ENCODE assay signal across 8 cellular contexts in genomic region chrX:110146521-110146920, GRCh38.
DNase-seq lines count a peak whose midpoint lies in the region; ATAC-seq and TF ChIP-seq lines count a peak whose summit lies in the region.

No MANE protein-coding gene starts in this region.

- CTCF ChIA-PET in activated CD4-positive, alpha-beta T cell treated with anti-CD3 and anti-CD28 coated beads for 36 hours (lab: Charles Lee) = interaction anchor here (0.6 to 5.1 kb wide), 37 partner anchors 9 to 989 kb away, joined by 3 to 75 read pairs (median 3); no protein-coding TSS in a partner anchor

- no peaks in the 10 kb centered on the region for H4K20me1 ChIP-seq in GM23338 (replicated peaks; ENCODE audit: insufficient read depth)

- DNase-seq in activated CD4-positive, alpha-beta T cell treated with anti-CD3 and anti-CD28 coated beads for 36 hours = peak; percentile 38
- DNase-seq in activated CD4-positive, alpha-beta T cell treated with anti-CD3 and anti-CD28 coated beads, Interleukin-2, amount 50 U/mL, for 1 hour = no peak
- DNase-seq in GM23338 (ENCODE audit: low spot score) (peak; percentile 65), NCI-H2081 (lab: John Stamatoyannopoulos, UW) (peak; percentile 36 to 52), activated T-cell treated with anti-CD3 and anti-CD28 coated beads for 24 hours (ENCODE audit: low read depth) (peak; percentile 3), prostate gland (ENCODE audit: low spot score) (peak; percentile 8), HPDE6-E6E7 (ENCODE audit: extremely low spot score) (no peak)

- H3K4me3 Mint-ChIP-seq in activated CD4-positive, alpha-beta T cell treated with anti-CD3 and anti-CD28 coated beads for 36 hours = no peak overlapping the region
- no peak overlapping the region for H3K4me3 Mint-ChIP-seq in GM23338

- no peaks in the 10 kb centered on the region for H3K9me3 Mint-ChIP-seq in activated CD4-positive, alpha-beta T cell treated with anti-CD3 and anti-CD28 coated beads for 36 hours (ENCODE audit: low read depth)
- no peaks in the 10 kb centered on the region for H3K9me3 Mint-ChIP-seq in GM23338

- peaks cover 4% of the 10 kb centered on the region for H3K36me3 Mint-ChIP-seq in activated CD4-positive, alpha-beta T cell treated with anti-CD3 and anti-CD28 coated beads for 36 hours (ENCODE audit: low read depth)
- no peaks in the 10 kb centered on the region; the same call in 2 of the 3 replicates for H3K36me3 Mint-ChIP-seq in GM23338 (ENCODE audit: low read depth)

- H3K27me3 ChIP-seq in GM23338 (ENCODE audit: insufficient read depth) (no peaks in the 10 kb centered on the region), gastroesophageal sphincter (no peaks in the 10 kb centered on the region), prostate gland (replicated peaks; ENCODE audit: insufficient read depth) (no peaks in the 10 kb centered on the region)

- TF ChIP-seq POLR2A in gastroesophageal sphincter (IDR thresholded peaks at IDR 0.05) (no peak), prostate gland (IDR thresholded peaks at IDR 0.05) (no peak)

- no peaks in the 10 kb centered on the region for H3F3A ChIP-seq in GM23338 (replicated peaks; ENCODE audit: low read depth)

- H3K36me3 ChIP-seq in GM23338 (ENCODE audit: insufficient read depth) (no peaks in the 10 kb centered on the region), gastroesophageal sphincter (no peaks in the 10 kb centered on the region), prostate gland (no peaks in the 10 kb centered on the region)

- ATAC-seq in activated CD4-positive, alpha-beta T cell treated with anti-CD3 and anti-CD28 coated beads for 36 hours = peak; percentile 73
- ATAC-seq in GM23338 (peak; percentile 65), gastroesophageal sphincter (peak; percentile 65)

- H3K9me3 ChIP-seq in gastroesophageal sphincter (no peaks in the 10 kb centered on the region), prostate gland (no peaks in the 10 kb centered on the region)

- H3K9me2 ChIP-seq in GM23338 (ENCODE audit: insufficient read depth) = no peaks in the 10 kb centered on the region

- no peaks in the 10 kb centered on the region for H3K79me2 ChIP-seq in GM23338 (replicated peaks; ENCODE audit: insufficient read depth)

- no peak overlapping the region for H3K4me3 ChIP-seq in GM23338
- H3K4me3 ChIP-seq in gastroesophageal sphincter = no peak overlapping the region
- no peak overlapping the region for H3K4me3 ChIP-seq in prostate gland

- 0% methylated on average over 1 of the region's 2 CpGs for WGBS in gastroesophageal sphincter (ENCODE audit: low coverage in 1 of 2), 2 donors
- WGBS in prostate gland = 22% methylated on average over 2 of the region's 2 CpGs

- H2AFZ ChIP-seq in GM23338 = no peak overlapping the region

- H3K4me1 ChIP-seq in GM23338 (ENCODE audit: insufficient read depth) = no peaks in the 10 kb centered on the region
- peaks cover 0 to 24% (median 0%) of the 10 kb centered on the region in 3 donors for H3K4me1 ChIP-seq in gastroesophageal sphincter
- no peaks in the 10 kb centered on the region for H3K4me1 ChIP-seq in prostate gland (replicated peaks)

- peaks cover 7% of the 10 kb centered on the region for H3K4me1 Mint-ChIP-seq in activated CD4-positive, alpha-beta T cell treated with anti-CD3 and anti-CD28 coated beads for 36 hours
- H3K4me1 Mint-ChIP-seq in GM23338 = peaks cover 17% of the 10 kb centered on the region

- no peak overlapping the region for H3K4me2 ChIP-seq in GM23338

- no peak for TF ChIP-seq EP300 in gastroesophageal sphincter (IDR thresholded peaks at IDR 0.05)

- TF ChIP-seq CTCF in GM23338 (conservative IDR thresholded peaks at IDR 0.05; ENCODE audit: low read depth in 2 of 2) (peak; percentile 50 to 75), gastroesophageal sphincter (IDR thresholded peaks at IDR 0.05) (peak; percentile 27 to 73 (median 47)), prostate gland (IDR thresholded peaks at IDR 0.05) (peak; percentile 18 to 62 (median 58))

- no peaks in the 10 kb centered on the region for H3K27me3 Mint-ChIP-seq in activated CD4-positive, alpha-beta T cell treated with anti-CD3 and anti-CD28 coated beads for 36 hours
- H3K27me3 Mint-ChIP-seq in GM23338 (ENCODE audit: insufficient read depth, low read depth, poor library complexity) = no peaks in the 10 kb centered on the region

- intact Hi-C loops in activated CD4-positive, alpha-beta T cell treated with anti-CD3 and anti-CD28 coated beads for 36 hours (cut with DNase I, micrococcal nuclease) = loop anchor here in 1 of 2 experiments (5.0 kb wide), 1 partner anchor 224 kb away; no protein-coding TSS in a partner anchor
- intact Hi-C loops in prostate gland (cut with DNase I) = loop anchor here (10.0 kb wide), 1 partner anchor 232 kb away; no protein-coding TSS in a partner anchor

- no peak overlapping the region for H3K27ac ChIP-seq in GM23338 (ENCODE audit: low read depth)
- no peak overlapping the region for H3K27ac ChIP-seq in gastroesophageal sphincter
- H3K27ac ChIP-seq in prostate gland = no peak overlapping the region

- POLR2A ChIA-PET in activated CD4-positive, alpha-beta T cell treated with anti-CD3 and anti-CD28 coated beads for 36 hours (lab: Charles Lee) = no interaction called here

- H3K27ac Mint-ChIP-seq in activated CD4-positive, alpha-beta T cell treated with anti-CD3 and anti-CD28 coated beads for 36 hours = no peak overlapping the region
- no peak overlapping the region for H3K27ac Mint-ChIP-seq in GM23338

TF ChIP-seq in GM23338, 12 proteins besides CTCF, POLR2A, EP300 and RAD21:
- TF ChIP-seq JUNB (IDR thresholded peaks at IDR 0.05; ENCODE audit: unreplicated experiment) = no peak
- TF ChIP-seq NANOG (IDR thresholded peaks at IDR 0.05; ENCODE audit: borderline replicate concordance) = no peak
- TF ChIP-seq EZH2 (IDR thresholded peaks at IDR 0.05; ENCODE audit: low read depth, unreplicated experiment) = no peak
- no peak for TF ChIP-seq STAT1 (IDR thresholded peaks at IDR 0.05; ENCODE audit: unreplicated experiment)
- no peak for TF ChIP-seq ZNF462 (CRISPR knock-in tag; IDR thresholded peaks at IDR 0.05)
- TF ChIP-seq CREB1 (CRISPR knock-in tag; IDR thresholded peaks at IDR 0.05; ENCODE audit: low read depth) = no peak

Comparison
In these comparisons a context has a peak if more than half of its experiments do, and no peak if none do; other contexts are left out.
1. DNase-seq: peak in activated CD4-positive, alpha-beta T cell treated with anti-CD3 and anti-CD28 coated beads for 36 hours (single experiment), GM23338 (single experiment), NCI-H2081 (2 of 2), activated T-cell treated with anti-CD3 and anti-CD28 coated beads for 24 hours (single experiment) and prostate gland (single experiment); none in activated CD4-positive, alpha-beta T cell treated with anti-CD3 and anti-CD28 coated beads, Interleukin-2, amount 50 U/mL, for 1 hour (single experiment) and HPDE6-E6E7 (single experiment).
2. Peak in every context shown above with its lines, with median percentiles within 50 percentile points of each other: ATAC-seq and CTCF ChIP-seq.